Comparison of ENCODE assay signal across 9 cellular contexts in genomic region chr14:95536036-95536577, GRCh38. TPM values are rescaled to one million over a fixed set of nuclear protein-coding genes. Genes with fewer than 3 reads are reported as not detected.
DNase-seq lines count a peak whose midpoint lies in the region; ATAC-seq and TF ChIP-seq lines count a peak whose summit lies in the region.
"Had no signal": no experiment of that assay in that cellular context is flagged by ENCODE, and none has a peak within 500 bp of the region (broad histone marks: within the 10 kb centered on the region; RNA-seq: fewer than 3 reads in every experiment).

No MANE protein-coding gene starts in this region.

- H3K27me3 ChIP-seq in adrenal gland (no peaks in the 10 kb centered on the region), right lobe of liver (no peaks in the 10 kb centered on the region), upper lobe of left lung (no peaks in the 10 kb centered on the region)

- intact Hi-C loops in adrenal gland (cut with DNase I), result no loop called here
- intact Hi-C loops in right lobe of liver (cut with DNase I), result no loop called here

- no peaks in the 10 kb centered on the region for H3K36me3 ChIP-seq in adrenal gland (replicated peaks in 1 of 2)
- H3K36me3 ChIP-seq in right lobe of liver, result no peaks in the 10 kb centered on the region
- H3K36me3 ChIP-seq in upper lobe of left lung, result no peaks in the 10 kb centered on the region

- peaks cover 56 to 70% of the 10 kb centered on the region in 2 donors for H3K4me1 ChIP-seq in adrenal gland (replicated peaks in 1 of 2)
- peaks cover 0 to 71% (median 12%) of the 10 kb centered on the region in 4 donors for H3K4me1 ChIP-seq in right lobe of liver
- H3K4me1 ChIP-seq in upper lobe of left lung, result peaks cover 49 to 76% (median 55%) of the 10 kb centered on the region in 4 donors

- H3K4me3 Mint-ChIP-seq in activated naive CD4-positive, alpha-beta T cell treated with anti-CD3 and anti-CD28 coated beads, Interleukin-2, amount 10 ng/mL, durations not matched to agents 7 days and 5 days, result peak overlapping the region; percentile 84

- H3K9me3 Mint-ChIP-seq in activated naive CD4-positive, alpha-beta T cell treated with anti-CD3 and anti-CD28 coated beads, Interleukin-2, amount 10 ng/mL, durations not matched to agents 7 days and 5 days, result no peaks in the 10 kb centered on the region

- peaks cover 56% of the 10 kb centered on the region for H3K4me1 Mint-ChIP-seq in activated naive CD4-positive, alpha-beta T cell treated with anti-CD3 and anti-CD28 coated beads, Interleukin-2, amount 10 ng/mL, durations not matched to agents 7 days and 5 days

- CTCF ChIA-PET in activated naive CD4-positive, alpha-beta T cell treated with anti-CD3 and anti-CD28 coated beads, Interleukin-2, amount 10 ng/mL, durations not matched to agents 7 days and 5 days (lab: Charles Lee), result interaction anchor here (0.8 to 3.6 kb wide), 4 partner anchors 92 to 109 kb away, joined by 3 to 20 read pairs (median 4); no protein-coding TSS in a partner anchor

- ATAC-seq in right lobe of liver (no peak), upper lobe of left lung (ENCODE audit: low FRiP score in 2 of 2) (no peak), GM19397 (IDR thresholded peaks at IDR 0.05; ENCODE audit: unreplicated experiment) (no peak)

- 13 to 19% (median 16%) methylated on average over 2 to 4 of the region's 4 CpGs for WGBS in adrenal gland, 4 donors
- 6% methylated on average over 4 of the region's 4 CpGs for WGBS in right lobe of liver (ENCODE audit: insufficient coverage, low coverage, low lambda C conversion rate, missing lambda C conversion rate)
- 22 to 36% methylated on average over 4 of the region's 4 CpGs for WGBS in upper lobe of left lung, 2 donors

- H3K9me3 ChIP-seq in adrenal gland (replicated peaks in 1 of 3) (no peaks in the 10 kb centered on the region), right lobe of liver (no peaks in the 10 kb centered on the region), upper lobe of left lung (no peaks in the 10 kb centered on the region)

- TF ChIP-seq EP300 in upper lobe of left lung (IDR thresholded peaks at IDR 0.05), result no peak

- TF ChIP-seq CTCF in adrenal gland (IDR thresholded peaks at IDR 0.05), result no peak
- TF ChIP-seq CTCF in right lobe of liver (IDR thresholded peaks at IDR 0.05), result no peak
- no peak for TF ChIP-seq CTCF in upper lobe of left lung (IDR thresholded peaks at IDR 0.05)

- H3K27ac ChIP-seq in adrenal gland (peak overlapping the region in 4 of 5 donors; percentile 66 to 96 (median 74)), right lobe of liver (peak overlapping the region; percentile 24 to 87 (median 77)), upper lobe of left lung (no peak overlapping the region)

- peak overlapping the region; percentile 80 for H3K27ac Mint-ChIP-seq in activated naive CD4-positive, alpha-beta T cell treated with anti-CD3 and anti-CD28 coated beads, Interleukin-2, amount 10 ng/mL, durations not matched to agents 7 days and 5 days

- H3K4me3 ChIP-seq in adrenal gland (peak overlapping the region in 2 of 4 donors; percentile 81 to 95), right lobe of liver (peak overlapping the region; percentile 80 to 91 (median 83)), upper lobe of left lung (peak overlapping the region; percentile 85 to 90 (median 88))

- peaks cover 9% of the 10 kb centered on the region for H3K36me3 Mint-ChIP-seq in activated naive CD4-positive, alpha-beta T cell treated with anti-CD3 and anti-CD28 coated beads, Interleukin-2, amount 10 ng/mL, durations not matched to agents 7 days and 5 days

- H3K27me3 Mint-ChIP-seq in activated naive CD4-positive, alpha-beta T cell treated with anti-CD3 and anti-CD28 coated beads, Interleukin-2, amount 10 ng/mL, durations not matched to agents 7 days and 5 days, result no peaks in the 10 kb centered on the region

- no peak for DNase-seq in activated naive CD4-positive, alpha-beta T cell treated with anti-CD3 and anti-CD28 coated beads, Interleukin-2, amount 10 ng/mL, durations not matched to agents 7 days and 5 days
- no peak for DNase-seq in activated naive CD4-positive, alpha-beta T cell treated with Interleukin-2 at 50 U/mL for 16 hours
- peak in 1 of 7 donors; percentile 26 for DNase-seq in adrenal gland
- DNase-seq in right lobe of liver, result no peak
- DNase-seq in upper lobe of left lung, result no peak
- DNase-seq in effector CD4-positive, alpha-beta T cell, result no peak
- DNase-seq in cerebellar cortex (ENCODE audit: low spot score), result no peak
- DNase-seq: NCI-H1930 had no signal

- TF ChIP-seq POLR2A in adrenal gland (IDR thresholded peaks at IDR 0.05) (no peak), right lobe of liver (IDR thresholded peaks at IDR 0.05) (no peak), upper lobe of left lung (IDR thresholded peaks at IDR 0.05) (no peak)

RNA-seq across cellular contexts. Expression of gene GLRX5, which starts 1.3 kb away (rescaled TPM):
- total RNA-seq in adrenal gland, result 100 to 1,000 TPM in 1 of 8 donors, 10 to 100 TPM in 7; 45.3 to 128 (median 71.6) TPM
- 100 to 1,000 TPM in 1 of 3 donors, 10 to 100 TPM in 2; 32.7 to 134 (median 57.6) TPM for polyA plus RNA-seq in adrenal gland
- 10 to 100 TPM; 31.4 to 48.5 (median 40.2) TPM for total RNA-seq in right lobe of liver
- total RNA-seq in upper lobe of left lung, result 10 to 100 TPM; 12.6 to 34.8 (median 25.0) TPM

RNA-seq across cellular contexts. Expression of gene SYNE3, which starts 19.7 kb away (rescaled TPM):
- total RNA-seq in adrenal gland, result 10 to 100 TPM; 10.5 to 24.8 (median 14.4) TPM
- 1 to 10 TPM; 2.5 to 6.2 (median 4.4) TPM for polyA plus RNA-seq in adrenal gland
- 10 to 100 TPM in 1 of 6 experiments, 1 to 10 TPM in 5; 3.7 to 11.6 (median 5.0) TPM for total RNA-seq in right lobe of liver
- total RNA-seq in upper lobe of left lung, result 10 to 100 TPM; 15.6 to 38.8 (median 19.0) TPM

Comparison
In these comparisons a context has a peak if more than half of its experiments do, and no peak if none do; other contexts are left out.
1. H3K27ac ChIP-seq: peak in adrenal gland (4 of 5) and right lobe of liver (3 of 3); none in upper lobe of left lung (0 of 4).